In genomic region chr2:233400961-233401360, GRCh38 we compare ENCODE assay signal across 1 cellular context.
TF ChIP-seq lines count a peak whose summit lies in the region.

No MANE protein-coding gene starts in this region.

TF ChIP-seq in H1, 55 proteins besides CTCF, POLR2A, EP300 and RAD21:
- TF ChIP-seq SRF (IDR thresholded peaks at IDR 0.05; ENCODE audit: low read depth, low read length), result no peak
- TF ChIP-seq HDAC6 (IDR thresholded peaks at IDR 0.05; ENCODE audit: low read depth, low read length), result no peak
- TF ChIP-seq BACH1 (IDR thresholded peaks at IDR 0.05; ENCODE audit: low read length), result no peak
- no peak for TF ChIP-seq RFX5 (IDR thresholded peaks at IDR 0.05; ENCODE audit: borderline replicate concordance, low read depth, low read length)
- TF ChIP-seq CHD2 (IDR thresholded peaks at IDR 0.05; ENCODE audit: low read length), result no peak
- TF ChIP-seq FOSL1 (IDR thresholded peaks at IDR 0.05; ENCODE audit: insufficient read depth, low read depth, low read length), result no peak
- TF ChIP-seq KDM4A (IDR thresholded peaks at IDR 0.05; ENCODE audit: low read depth, low read length, severe bottlenecking), result no peak
- no peak for TF ChIP-seq E2F6 (IDR thresholded peaks at IDR 0.05)
- no peak for TF ChIP-seq BCL11A (IDR thresholded peaks at IDR 0.05; ENCODE audit: low read depth in 2 of 2, low read length in 2 of 2)
TF ChIP-seq in H1: peak in this region for 0.
